Comparison of ENCODE assay signal across 11 cellular contexts in the genomic region with DNA sequence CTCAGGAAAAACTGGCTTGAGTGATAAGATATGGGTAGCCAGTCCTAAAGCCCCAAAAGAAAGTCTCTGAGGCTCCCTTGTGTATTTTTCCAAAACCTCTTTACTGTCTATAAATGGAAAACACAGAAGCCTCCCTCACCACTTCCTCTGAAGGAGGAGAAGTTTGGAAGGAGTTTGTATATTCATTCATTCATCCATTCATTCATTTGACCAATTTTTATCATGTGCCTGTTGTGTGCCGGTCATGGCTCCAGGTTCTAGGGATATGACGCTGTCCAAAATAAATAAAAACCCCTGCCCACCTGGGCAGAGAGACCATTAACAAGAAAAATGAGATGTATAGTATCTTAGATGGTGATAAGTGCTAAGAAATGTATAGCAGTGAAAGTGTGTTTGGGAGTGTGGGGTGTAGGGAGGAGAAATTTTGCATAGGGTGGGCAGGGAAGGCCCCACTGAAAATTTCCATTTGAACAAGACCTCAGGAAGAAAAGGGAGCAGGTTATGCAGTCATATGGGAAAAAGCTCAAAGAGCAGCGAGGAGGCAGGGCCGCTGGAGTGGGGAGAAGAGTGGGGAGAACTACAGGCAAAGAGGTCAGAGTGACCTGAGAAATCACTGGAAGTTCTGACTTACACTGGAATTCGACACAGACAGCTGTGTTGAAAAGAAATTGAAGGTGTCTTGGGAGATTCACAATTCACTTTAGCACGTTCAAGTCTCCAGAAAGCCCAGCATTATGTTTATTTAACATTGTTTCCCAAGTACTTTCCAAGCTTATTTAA. TPM values are rescaled to one million over a fixed set of nuclear protein-coding genes. Genes with fewer than 3 reads are reported as not detected.
A peak's percentile ranks its signal among the peaks of the same experiment; 100 is the strongest.
DNase-seq lines count a peak whose midpoint lies in the region; ATAC-seq, FAIRE-seq and TF ChIP-seq lines count a peak whose summit lies in the region.
"Had no signal": no experiment of that assay in that cellular context is flagged by ENCODE, and none has a peak within 500 bp of the region (broad histone marks: within the 10 kb centered on the region; RNA-seq: fewer than 3 reads in every experiment).

No MANE protein-coding gene starts in this region.

- H3K4me2 ChIP-seq in HepG2 (ENCODE audit: low read depth, low read length) = peak overlapping the region; percentile 54

- H3K4me1 Mint-ChIP-seq in immature natural killer cell = peaks cover 47 to 49% of the 10 kb centered on the region in 2 donors

- no peak for TF ChIP-seq RAD21 in HepG2 (CRISPR knock-in tag; IDR thresholded peaks at IDR 0.05)

- H3K27me3 ChIP-seq in HepG2 (ENCODE audit: control insufficient read depth in 1 of 2, insufficient read depth in 2 of 2, low read length in 2 of 2) (no peaks in the 10 kb centered on the region), right lobe of liver (no peaks in the 10 kb centered on the region), Panc1 (ENCODE audit: control insufficient read depth, insufficient read depth, low read length) (no peaks in the 10 kb centered on the region)

- ATAC-seq in HepG2 (peak; percentile 55), right lobe of liver (no peak), Panc1 (no peak), HG03460 (IDR thresholded peaks at IDR 0.05; ENCODE audit: unreplicated experiment) (no peak)

- peaks cover 6 to 9% (median 7%) of the 10 kb centered on the region in 3 donors for H3K27me3 Mint-ChIP-seq in immature natural killer cell (ENCODE audit: low read depth in 3 of 3)

- H3K4me3 ChIP-seq in HepG2 (replicated peaks in 1 of 3; ENCODE audit: insufficient read depth in 1 of 3, low read depth in 2 of 3, low read length in 3 of 3) = peak overlapping the region in 1 of 3 experiments; percentile 11; a peak in 1 of 6 replicates
- H3K4me3 ChIP-seq in right lobe of liver = no peak overlapping the region
- H3K4me3 ChIP-seq in Panc1 (ENCODE audit: low read depth in 2 of 2, low read length in 2 of 2) = no peak overlapping the region
- H3K4me3 ChIP-seq: GM23248, smooth muscle cell had no signal

- H3K4me1 ChIP-seq in HepG2 (ENCODE audit: insufficient read depth, low read length) (peaks cover 63% of the 10 kb centered on the region), right lobe of liver (peaks cover 0 to 20% (median 2%) of the 10 kb centered on the region in 4 donors), Panc1 (ENCODE audit: control insufficient read depth, insufficient read depth, low read length) (no peaks in the 10 kb centered on the region; the same call in 1 of the 2 replicates)

- no peaks in the 10 kb centered on the region for H4K20me1 ChIP-seq in HepG2 (ENCODE audit: insufficient read depth, low read length)

- peak overlapping the region; percentile 11 for H3K27ac ChIP-seq in HepG2 (ENCODE audit: extremely low read length, insufficient read depth, low read length)
- no peak overlapping the region for H3K27ac ChIP-seq in right lobe of liver
- no peak overlapping the region for H3K27ac ChIP-seq in Panc1 (ENCODE audit: low read length)
- H3K27ac ChIP-seq: GM23248, HL-60 had no signal

- in situ Hi-C loops in HepG2 (cut with HindIII; ENCODE audit: extremely low pct_ligation_motif_present, low pct_unique_long_range_greater_than_20kb) (loop anchor here (5.0 kb wide), 1 partner anchor 291 kb away; no protein-coding TSS in a partner anchor), Panc1 (cut with HindIII; ENCODE audit: low pct_unique_long_range_greater_than_20kb, low sequenced_read_pairs) (no loop called here)

- peak overlapping the region in 2 of 5 donors; percentile 46 to 55 for H3K4me3 Mint-ChIP-seq in immature natural killer cell

- POLR2A ChIA-PET in HepG2 (lab: Yijun Ruan, JAX) (interaction anchor here (1.0 kb wide), 1 partner anchor 22 kb away, joined by 3 read pairs; no protein-coding TSS in a partner anchor), Panc1 (lab: Charles Lee) (no interaction called here)

- intact Hi-C loops in HepG2 (cut with micrococcal nuclease; ENCODE audit: unreplicated experiment) = loop anchor here (1.0 to 2.0 kb wide), 5 partner anchors 27 to 291 kb away; no protein-coding TSS in a partner anchor
- intact Hi-C loops in right lobe of liver (cut with DNase I) = loop anchor here (10.0 kb wide), 2 partner anchors 199 to 289 kb away; no protein-coding TSS in a partner anchor
- intact Hi-C loops in Panc1 (cut with micrococcal nuclease; ENCODE audit: unreplicated experiment) = loop anchor here (2.0 to 10.0 kb wide), 5 partner anchors 201 to 499 kb away; no protein-coding TSS in a partner anchor

- H3K36me3 ChIP-seq in HepG2 (replicated peaks in 1 of 2; ENCODE audit: control insufficient read depth in 1 of 2, insufficient read depth in 2 of 2, low read length in 2 of 2) = no peaks in the 10 kb centered on the region
- H3K36me3 ChIP-seq in right lobe of liver = no peaks in the 10 kb centered on the region
- no peaks in the 10 kb centered on the region for H3K36me3 ChIP-seq in Panc1 (ENCODE audit: control insufficient read depth, insufficient read depth, low read length)

- DNase-seq in HepG2 (ENCODE audit: low spot score) (no peak), right lobe of liver (no peak), Panc1 (ENCODE audit: low read depth, low spot score) (no peak), immature natural killer cell (no peak), DMS153 (lab: John Stamatoyannopoulos, UW) (no peak), GDM1 (lab: John Stamatoyannopoulos, UW) (no peak)
- DNase-seq: cortex of kidney had no signal

- H3K36me3 Mint-ChIP-seq in immature natural killer cell = no peaks in the 10 kb centered on the region

- H2AFZ ChIP-seq in HepG2 (ENCODE audit: low read length) = peak overlapping the region; percentile 38
- H2AFZ ChIP-seq: GM23248 had no signal

- no peak for TF ChIP-seq EP300 in HepG2 (IDR thresholded peaks at IDR 0.05; ENCODE audit: low read depth in 2 of 2, low read length in 2 of 2)
- no peak for TF ChIP-seq EP300 in HepG2 (CRISPR knock-in tag; IDR thresholded peaks at IDR 0.05; ENCODE audit: borderline replicate concordance)

- H3K79me2 ChIP-seq in HepG2 (ENCODE audit: insufficient read depth, low read length) = no peaks in the 10 kb centered on the region

- TF ChIP-seq POLR2A in HepG2 (IDR thresholded peaks at IDR 0.05; ENCODE audit: insufficient read depth in 1 of 2, low read depth in 2 of 2, low read length in 2 of 2) (no peak), right lobe of liver (IDR thresholded peaks at IDR 0.05) (no peak)

- peak overlapping the region; percentile 11; the same call in 1 of the 2 replicates for H3K9ac ChIP-seq in HepG2 (ENCODE audit: insufficient read depth, low read depth, low read length)
- H3K9ac ChIP-seq: GM23248 had no signal

- TF ChIP-seq CTCF in HepG2 (CRISPR knock-in tag; IDR thresholded peaks at IDR 0.05) (no peak), right lobe of liver (IDR thresholded peaks at IDR 0.05) (peak in 1 of 4 donors; percentile 3), Panc1 (IDR thresholded peaks at IDR 0.05) (peak; percentile 40)

- no peaks in the 10 kb centered on the region for H3K9me3 Mint-ChIP-seq in immature natural killer cell

- 6% methylated on average over 6 of the region's 6 CpGs for WGBS in HepG2 (ENCODE audit: low lambda C conversion rate)
- WGBS in right lobe of liver (ENCODE audit: insufficient coverage, low coverage, low lambda C conversion rate, missing lambda C conversion rate) = 20% methylated on average over 4 of the region's 6 CpGs

- H3K27ac Mint-ChIP-seq in immature natural killer cell = peak overlapping the region in 5 of 6 donors; percentile 73 to 95 (median 80)

- BruUV-seq in HepG2 (replicated peaks; lab: Mats Ljungman, UMichigan) (no TSS peak), Panc1 (replicated peaks; lab: Mats Ljungman, UMichigan) (no TSS peak)

- CTCF ChIA-PET in HepG2 (lab: Yijun Ruan, JAX; ENCODE audit: low intra/inter-chr PET ratio, low total read pairs) = interaction anchor here (1.1 to 2.8 kb wide), 5 partner anchors 27 to 290 kb away, joined by 3 to 19 read pairs (median 12); no protein-coding TSS in a partner anchor
- CTCF ChIA-PET in Panc1 (lab: Charles Lee) = interaction anchor here (0.7 kb wide), 1 partner anchor 11 kb away, joined by 3 read pairs; no protein-coding TSS in a partner anchor

- no peaks in the 10 kb centered on the region for H3K9me3 ChIP-seq in HepG2 (ENCODE audit: low read length)
- no peaks in the 10 kb centered on the region for H3K9me3 ChIP-seq in right lobe of liver
- H3K9me3 ChIP-seq in Panc1 (ENCODE audit: control insufficient read depth, insufficient read depth, low read depth, low read length) = no peaks in the 10 kb centered on the region

- FAIRE-seq in HepG2 (lab: Jason Lieb, UNC) = no peak

RNA-seq across cellular contexts. Expression of gene WIPI1, which starts 6.1 kb away (rescaled TPM):
- total RNA-seq in HepG2 (2016; rRNA removed; fragmentation: Illumina TruSeq; extraction: Trizol) (27.1 and 29.4 TPM in 2 replicates), right lobe of liver (10 to 100 TPM; 18.0 to 23.8 (median 19.9) TPM), Panc1 (2021; ENCODE audit: unreplicated experiment) (19.8 TPM)
- total RNA-seq in HepG2 (2016; cell fraction: cytosol; rRNA removed; fragmentation: Illumina TruSeq; extraction: Trizol; ENCODE audit: low read depth) = 42.3 and 43.2 TPM in 2 replicates
- 26.8 and 26.9 TPM in 2 replicates for total RNA-seq in HepG2 (2016; cell fraction: insoluble cytoplasmic fraction; rRNA removed; fragmentation: Illumina TruSeq; extraction: Trizol)
- total RNA-seq in HepG2 (2016; cell fraction: membrane; rRNA removed; fragmentation: Illumina TruSeq; extraction: Trizol) = 52.2 and 60.9 TPM in 2 replicates
- 20.0 and 20.6 TPM in 2 replicates for total RNA-seq in HepG2 (2016; cell fraction: nucleus; rRNA removed; fragmentation: Illumina TruSeq; extraction: Trizol)
- polyA plus RNA-seq in HepG2 (2011; rRNA removed) (135 and 141 TPM in 2 replicates), immature natural killer cell (10 to 100 TPM; 21.1 to 43.4 (median 30.0) TPM)
- polyA plus RNA-seq in HepG2 (2011; cell fraction: cytosol; rRNA removed) = 141 and 148 TPM in 2 replicates
- polyA plus RNA-seq in HepG2 (2011; cell fraction: nucleus; rRNA removed) = 91.7 and 99.3 TPM in 2 replicates
- 48.1 and 57.2 TPM in 2 replicates for polyA plus RNA-seq in HepG2 (2012)
- polyA plus RNA-seq in HepG2 (2016; cell fraction: cytosol; fragmentation: Illumina TruSeq; extraction: Trizol; ENCODE audit: low read depth) = 45.3 and 47.3 TPM in 2 replicates
- polyA plus RNA-seq in HepG2 (2016; cell fraction: insoluble cytoplasmic fraction; fragmentation: Illumina TruSeq; extraction: Trizol; ENCODE audit: low read depth) = 33.2 and 35.9 TPM in 2 replicates
- 57.1 and 57.2 TPM in 2 replicates for polyA plus RNA-seq in HepG2 (2016; cell fraction: membrane; fragmentation: Illumina TruSeq; extraction: Trizol; ENCODE audit: low read depth)
- polyA plus RNA-seq in HepG2 (2016; cell fraction: nucleus; fragmentation: Illumina TruSeq; extraction: Trizol; ENCODE audit: insufficient read depth, low read depth) = 21.9 and 35.2 TPM in 2 replicates
- 18.4 and 144 TPM in 2 replicates for polyA minus RNA-seq in HepG2 (2011; rRNA and poly(A)+ RNA removed; ENCODE audit: low replicate concordance)
- 64.7 and 68.0 TPM in 2 replicates for polyA minus RNA-seq in HepG2 (2011; cell fraction: cytosol; rRNA and poly(A)+ RNA removed)
- polyA minus RNA-seq in HepG2 (2011; cell fraction: nucleus; rRNA and poly(A)+ RNA removed) = 130 and 135 TPM in 2 replicates
- polyA plus RNA-seq in Panc1 (2012; ENCODE audit: insufficient read length) = 28.2 TPM

RNA-seq across cellular contexts. Expression of gene PRKAR1A, which starts 48.8 kb away (rescaled TPM):
- total RNA-seq in HepG2 (2016; rRNA removed; fragmentation: Illumina TruSeq; extraction: Trizol) (266 and 335 TPM in 2 replicates), right lobe of liver (100 to 1,000 TPM; 109 to 172 (median 136) TPM), Panc1 (2021; ENCODE audit: unreplicated experiment) (174 TPM)
- total RNA-seq in HepG2 (2016; cell fraction: cytosol; rRNA removed; fragmentation: Illumina TruSeq; extraction: Trizol; ENCODE audit: low read depth) = 24.5 and 25.0 TPM in 2 replicates
- total RNA-seq in HepG2 (2016; cell fraction: insoluble cytoplasmic fraction; rRNA removed; fragmentation: Illumina TruSeq; extraction: Trizol) = 274 and 331 TPM in 2 replicates
- 50.4 and 51.0 TPM in 2 replicates for total RNA-seq in HepG2 (2016; cell fraction: membrane; rRNA removed; fragmentation: Illumina TruSeq; extraction: Trizol)
- total RNA-seq in HepG2 (2016; cell fraction: nucleus; rRNA removed; fragmentation: Illumina TruSeq; extraction: Trizol) = 144 and 151 TPM in 2 replicates
- polyA plus RNA-seq in HepG2 (2011; rRNA removed) (250 and 265 TPM in 2 replicates), immature natural killer cell (100 to 1,000 TPM; 275 to 458 (median 320) TPM)
- 227 and 241 TPM in 2 replicates for polyA plus RNA-seq in HepG2 (2011; cell fraction: cytosol; rRNA removed)
- 192 and 209 TPM in 2 replicates for polyA plus RNA-seq in HepG2 (2011; cell fraction: nucleus; rRNA removed)
- polyA plus RNA-seq in HepG2 (2012) = 200 and 223 TPM in 2 replicates
- 19.1 and 23.5 TPM in 2 replicates for polyA plus RNA-seq in HepG2 (2016; cell fraction: cytosol; fragmentation: Illumina TruSeq; extraction: Trizol; ENCODE audit: low read depth)
- polyA plus RNA-seq in HepG2 (2016; cell fraction: insoluble cytoplasmic fraction; fragmentation: Illumina TruSeq; extraction: Trizol; ENCODE audit: low read depth) = 302 and 333 TPM in 2 replicates
- polyA plus RNA-seq in HepG2 (2016; cell fraction: membrane; fragmentation: Illumina TruSeq; extraction: Trizol; ENCODE audit: low read depth) = 32.1 and 33.4 TPM in 2 replicates
- 152 and 173 TPM in 2 replicates for polyA plus RNA-seq in HepG2 (2016; cell fraction: nucleus; fragmentation: Illumina TruSeq; extraction: Trizol; ENCODE audit: insufficient read depth, low read depth)
- polyA minus RNA-seq in HepG2 (2011; rRNA and poly(A)+ RNA removed; ENCODE audit: low replicate concordance) = 250 and 886 TPM in 2 replicates
- polyA minus RNA-seq in HepG2 (2011; cell fraction: cytosol; rRNA and poly(A)+ RNA removed) = 449 and 493 TPM in 2 replicates
- polyA minus RNA-seq in HepG2 (2011; cell fraction: nucleus; rRNA and poly(A)+ RNA removed) = 609 and 625 TPM in 2 replicates
- 124 TPM for polyA plus RNA-seq in Panc1 (2012; ENCODE audit: insufficient read length)
